In genomic region chr14:99468081-99468480, GRCh38 we compare ENCODE assay signal across 21 cellular contexts. TPM values are rescaled to one million over a fixed set of nuclear protein-coding genes. Genes with fewer than 3 reads are reported as not detected.
DNase-seq lines count a peak whose midpoint lies in the region; ATAC-seq and TF ChIP-seq lines count a peak whose summit lies in the region.
"Had no signal": no experiment of that assay in that cellular context is flagged by ENCODE, and none has a peak within 500 bp of the region (broad histone marks: within the 10 kb centered on the region; RNA-seq: fewer than 3 reads in every experiment).

No MANE protein-coding gene starts in this region.

- H3K27me3 Mint-ChIP-seq in activated naive CD8-positive, alpha-beta T cell treated with anti-CD3 and anti-CD28 coated beads, Interleukin-2, amount 10 ng/mL, durations not matched to agents 7 days and 5 days: no peaks in the 10 kb centered on the region
- H3K27me3 Mint-ChIP-seq in activated naive CD8-positive, alpha-beta T cell treated with anti-CD3 and anti-CD28 coated beads for 36 hours: no peaks in the 10 kb centered on the region
- H3K27me3 Mint-ChIP-seq in H9 (ENCODE audit: low read depth): no peaks in the 10 kb centered on the region
- no peaks in the 10 kb centered on the region for H3K27me3 Mint-ChIP-seq in brain
- H3K27me3 Mint-ChIP-seq in T-cell: no peaks in the 10 kb centered on the region
- H3K27me3 Mint-ChIP-seq: activated CD4-positive, alpha-beta T cell treated with anti-CD3 and anti-CD28 coated beads for 36 hours had no signal

- H2AFZ ChIP-seq in H9 (ENCODE audit: low read length): no peak overlapping the region
- H2AFZ ChIP-seq in trophoblast cell (ENCODE audit: insufficient read depth, low read length, poor library complexity): no peak overlapping the region

- H3K36me3 ChIP-seq in trophoblast cell (ENCODE audit: control insufficient read depth in 1 of 2, insufficient read depth in 2 of 2, low read length in 2 of 2): peaks cover 12 to 15% of the 10 kb centered on the region in 2 experiments
- peaks cover 11 to 26% (median 25%) of the 10 kb centered on the region in 4 donors for H3K36me3 ChIP-seq in stomach

- no peak overlapping the region for H3K4me3 ChIP-seq in trophoblast cell (ENCODE audit: low read depth, low read length)
- H3K4me3 ChIP-seq in stomach: no peak overlapping the region
- H3K4me3 ChIP-seq: ascending aorta, dorsolateral prefrontal cortex, lung, skin epidermis, vagina had no signal

- no peak overlapping the region for H3K9ac ChIP-seq in H9 (ENCODE audit: extremely low read depth, insufficient read length, low read length)
- no peak overlapping the region for H3K9ac ChIP-seq in trophoblast cell (ENCODE audit: low read length)

- H3K56ac ChIP-seq in H9 (ENCODE audit: insufficient read length, low read depth, low read length): no peak overlapping the region

- TF ChIP-seq CTCF in H9 (conservative IDR thresholded peaks at IDR 0.05) (no peak), brain (conservative IDR thresholded peaks at IDR 0.05) (no peak), stomach (IDR thresholded peaks at IDR 0.05) (no peak)

- H4K8ac ChIP-seq in H9 (replicated peaks; ENCODE audit: insufficient read length, low read depth, low read length) (no peak overlapping the region), trophoblast cell (ENCODE audit: low read depth, low read length) (no peak overlapping the region)

- H3K79me2 ChIP-seq in H9 (ENCODE audit: insufficient read depth, low read length) (peaks cover 35% of the 10 kb centered on the region; the same call in 1 of the 2 replicates), trophoblast cell (ENCODE audit: control insufficient read depth, insufficient read depth, low read length, poor library complexity) (peaks cover 14% of the 10 kb centered on the region)

- peak overlapping the region; percentile 17 for H3K4me3 Mint-ChIP-seq in activated naive CD8-positive, alpha-beta T cell treated with anti-CD3 and anti-CD28 coated beads, Interleukin-2, amount 10 ng/mL, durations not matched to agents 7 days and 5 days
- H3K4me3 Mint-ChIP-seq in activated naive CD8-positive, alpha-beta T cell treated with anti-CD3 and anti-CD28 coated beads for 36 hours: no peak overlapping the region
- H3K4me3 Mint-ChIP-seq in H9 (no peak overlapping the region), brain (no peak overlapping the region), T-cell (no peak overlapping the region)
- H3K4me3 Mint-ChIP-seq: activated CD4-positive, alpha-beta T cell treated with anti-CD3 and anti-CD28 coated beads for 36 hours had no signal

- H3K27me3 ChIP-seq in H9 (ENCODE audit: insufficient read depth, low read length) (no peaks in the 10 kb centered on the region), trophoblast cell (ENCODE audit: insufficient read depth, low read length) (no peaks in the 10 kb centered on the region), stomach (no peaks in the 10 kb centered on the region)
- H3K27me3 ChIP-seq: ascending aorta, dorsolateral prefrontal cortex, vagina had no signal

- H3K18ac ChIP-seq in H9 (ENCODE audit: insufficient read length, low read depth, low read length) (no peak overlapping the region), trophoblast cell (ENCODE audit: low read length) (no peak overlapping the region)

- TF ChIP-seq POLR2A in stomach (IDR thresholded peaks at IDR 0.05): no peak

- peaks cover 13% of the 10 kb centered on the region for H3K79me1 ChIP-seq in H9 (ENCODE audit: insufficient read depth, low read depth, low read length, poor library complexity, severe bottlenecking)
- H3K79me1 ChIP-seq in trophoblast cell (ENCODE audit: low read length): no peaks in the 10 kb centered on the region

- WGBS in H9 (ENCODE audit: extremely low coverage, insufficient read length, low lambda C conversion rate): no CpG with 5 or more reads among the region's 4 CpGs
- no CpG with 5 or more reads among the region's 4 CpGs for WGBS in trophoblast cell (ENCODE audit: extremely low coverage, insufficient coverage, insufficient read length)
- 48 to 62% (median 58%) methylated on average over 4 of the region's 4 CpGs for WGBS in stomach, 5 donors

- no peak overlapping the region for H3K4ac ChIP-seq in H9 (ENCODE audit: low read depth, low read length)
- H3K4ac ChIP-seq in trophoblast cell (ENCODE audit: low read depth, low read length): peak overlapping the region; percentile 71

- H3K23me2 ChIP-seq in H9 (ENCODE audit: insufficient read length, low read depth, low read length, poor library complexity, severe bottlenecking): no peaks in the 10 kb centered on the region

- no peak overlapping the region for H2BK15ac ChIP-seq in H9 (ENCODE audit: low read depth, low read length)

- H3K36me3 Mint-ChIP-seq in activated naive CD8-positive, alpha-beta T cell treated with anti-CD3 and anti-CD28 coated beads, Interleukin-2, amount 10 ng/mL, durations not matched to agents 7 days and 5 days: peaks cover 5% of the 10 kb centered on the region
- peaks cover 6% of the 10 kb centered on the region for H3K36me3 Mint-ChIP-seq in activated naive CD8-positive, alpha-beta T cell treated with anti-CD3 and anti-CD28 coated beads for 36 hours
- peaks cover 4 to 14% (median 13%) of the 10 kb centered on the region in 3 experiments; a peak in 4 of 7 replicates for H3K36me3 Mint-ChIP-seq in H9 (ENCODE audit: insufficient read depth in 1 of 3, low read depth in 3 of 3)
- H3K36me3 Mint-ChIP-seq in brain: peaks cover 5% of the 10 kb centered on the region
- H3K36me3 Mint-ChIP-seq in T-cell: peaks cover 19% of the 10 kb centered on the region

- TF ChIP-seq EP300 in stomach (IDR thresholded peaks at IDR 0.05): no peak

- H3K14ac ChIP-seq in H9 (ENCODE audit: insufficient read depth, low read length) (no peak overlapping the region), trophoblast cell (ENCODE audit: low read length) (no peak overlapping the region)

- H3K23ac ChIP-seq in H9 (ENCODE audit: insufficient read length, low read depth, low read length) (no peak overlapping the region), trophoblast cell (ENCODE audit: low read length) (no peak overlapping the region)

- no peak for DNase-seq in activated naive CD8-positive, alpha-beta T cell treated with anti-CD3 and anti-CD28 coated beads, Interleukin-2, amount 10 ng/mL, durations not matched to agents 7 days and 5 days
- DNase-seq in activated naive CD8-positive, alpha-beta T cell treated with anti-CD3 and anti-CD28 coated beads for 36 hours: no peak
- DNase-seq in H9 (no peak), trophoblast cell (no peak), T-cell (no peak), stomach (no peak)
- DNase-seq: activated CD4-positive, alpha-beta T cell treated with anti-CD3 and anti-CD28 coated beads for 36 hours; activated naive CD4-positive, alpha-beta T cell treated with anti-CD3 and anti-CD28 coated beads, Interleukin-2, amount 50 U/mL, for 16 hours; C1 segment of cervical spinal cord; cerebellar nuclear complex; dorsolateral prefrontal cortex; KG1; NCI-H1694; NCI-H526; T-helper 2 cell had no signal

- no peak overlapping the region for H4K5ac ChIP-seq in H9 (ENCODE audit: insufficient read length, low read depth, low read length)

- no peak overlapping the region for H3K27ac ChIP-seq in H9 (ENCODE audit: insufficient read length, low read depth, low read length)
- no peak overlapping the region for H3K27ac ChIP-seq in trophoblast cell (ENCODE audit: low read depth, low read length)
- no peak overlapping the region for H3K27ac ChIP-seq in stomach
- H3K27ac ChIP-seq: ascending aorta, skin epidermis, vagina had no signal

- H3K4me2 ChIP-seq in H9 (ENCODE audit: insufficient read depth, insufficient read length, low read length) (no peak overlapping the region), trophoblast cell (ENCODE audit: low read length) (no peak overlapping the region)

- intact Hi-C loops in stomach (cut with DNase I; ENCODE audit: low total_unique reads): no loop called here

- no peak overlapping the region for H4K12ac ChIP-seq in trophoblast cell (ENCODE audit: low read depth, low read length)

- H2BK120ac ChIP-seq in H9 (ENCODE audit: low read depth, low read length, poor library complexity, severe bottlenecking) (no peak overlapping the region), trophoblast cell (ENCODE audit: insufficient read depth, low read length, poor library complexity) (no peak overlapping the region)

- H2BK5ac ChIP-seq in H9 (ENCODE audit: insufficient read length, low read length) (no peak overlapping the region), trophoblast cell (ENCODE audit: low read depth, low read length, poor library complexity) (no peak overlapping the region)

- no peaks in the 10 kb centered on the region for H4K20me1 ChIP-seq in H9 (ENCODE audit: control insufficient read depth, insufficient read depth, insufficient read length)

- POLR2A ChIA-PET in activated naive CD8-positive, alpha-beta T cell treated with anti-CD3 and anti-CD28 coated beads, Interleukin-2, amount 10 ng/mL, durations not matched to agents 7 days and 5 days (lab: Charles Lee): no interaction called here
- POLR2A ChIA-PET in T-cell (lab: Charles Lee): no interaction called here

- peak overlapping the region; percentile 28 for H3K27ac Mint-ChIP-seq in activated naive CD8-positive, alpha-beta T cell treated with anti-CD3 and anti-CD28 coated beads, Interleukin-2, amount 10 ng/mL, durations not matched to agents 7 days and 5 days
- H3K27ac Mint-ChIP-seq in activated naive CD8-positive, alpha-beta T cell treated with anti-CD3 and anti-CD28 coated beads for 36 hours: no peak overlapping the region
- 0 out of 7 replicates have a peak overlapping the region, but pooled peaks of 2 of the 3 experiments have one; percentile 13 to 57 for H3K27ac Mint-ChIP-seq in H9
- peak overlapping the region in 3 of 5 experiments; percentile 15 to 84 (median 36) for H3K27ac Mint-ChIP-seq in brain
- peak overlapping the region in 1 of 2 donors; percentile 2 for H3K27ac Mint-ChIP-seq in T-cell
- H3K27ac Mint-ChIP-seq: activated CD4-positive, alpha-beta T cell treated with anti-CD3 and anti-CD28 coated beads for 36 hours had no signal

- H4K91ac ChIP-seq in H9 (ENCODE audit: insufficient read length, low read depth, low read length) (no peak overlapping the region), trophoblast cell (ENCODE audit: low read depth, low read length) (no peak overlapping the region)

- H3K4me1 Mint-ChIP-seq in activated naive CD8-positive, alpha-beta T cell treated with anti-CD3 and anti-CD28 coated beads, Interleukin-2, amount 10 ng/mL, durations not matched to agents 7 days and 5 days: peaks cover 22% of the 10 kb centered on the region
- H3K4me1 Mint-ChIP-seq in activated naive CD8-positive, alpha-beta T cell treated with anti-CD3 and anti-CD28 coated beads for 36 hours: peaks cover 36% of the 10 kb centered on the region
- H3K4me1 Mint-ChIP-seq in H9 (peaks cover 36 to 38% of the 10 kb centered on the region in 2 experiments), brain (peaks cover 67% of the 10 kb centered on the region), T-cell (peaks cover 40 to 49% (median 44%) of the 10 kb centered on the region in 3 donors)

- CTCF ChIA-PET in T-cell (lab: Charles Lee): no interaction called here

- H3T11ph ChIP-seq in H9 (ENCODE audit: low read length): no peak overlapping the region

- H3K9me3 Mint-ChIP-seq in activated naive CD8-positive, alpha-beta T cell treated with anti-CD3 and anti-CD28 coated beads, Interleukin-2, amount 10 ng/mL, durations not matched to agents 7 days and 5 days: no peaks in the 10 kb centered on the region
- H3K9me3 Mint-ChIP-seq in activated naive CD8-positive, alpha-beta T cell treated with anti-CD3 and anti-CD28 coated beads for 36 hours: no peaks in the 10 kb centered on the region
- no peaks in the 10 kb centered on the region for H3K9me3 Mint-ChIP-seq in H9
- H3K9me3 Mint-ChIP-seq in brain: no peaks in the 10 kb centered on the region
- no peaks in the 10 kb centered on the region for H3K9me3 Mint-ChIP-seq in T-cell

- no peak overlapping the region for H2BK12ac ChIP-seq in H9 (ENCODE audit: insufficient read length, low read depth, low read length)
- no peak overlapping the region for H2BK12ac ChIP-seq in trophoblast cell (ENCODE audit: low read length)

- H2BK20ac ChIP-seq in H9 (ENCODE audit: low read depth, low read length, poor library complexity, severe bottlenecking): no peak overlapping the region

- ATAC-seq in activated naive CD8-positive, alpha-beta T cell treated with anti-CD3 and anti-CD28 coated beads, Interleukin-2, amount 10 ng/mL, durations not matched to agents 7 days and 5 days (ENCODE audit: low read depth): peak; percentile 56
- ATAC-seq in T-cell (replicated peaks in 1 of 4) (no peak), GM19351 (IDR thresholded peaks at IDR 0.05; ENCODE audit: unreplicated experiment) (no peak)
- ATAC-seq: activated CD4-positive, alpha-beta T cell treated with anti-CD3 and anti-CD28 coated beads for 36 hours had no signal

- no peak overlapping the region for H2AK5ac ChIP-seq in H9 (ENCODE audit: insufficient read length, low read length)
- H2AK5ac ChIP-seq in trophoblast cell (ENCODE audit: low read length): no peak overlapping the region

- H3K4me1 ChIP-seq in H9 (ENCODE audit: insufficient read depth, low read length): no peaks in the 10 kb centered on the region
- peaks cover 12 to 26% of the 10 kb centered on the region in 2 experiments for H3K4me1 ChIP-seq in trophoblast cell (ENCODE audit: control insufficient read depth in 1 of 2, insufficient read depth in 2 of 2, low read length in 2 of 2)
- peaks cover 11 to 27% (median 17%) of the 10 kb centered on the region in 4 donors for H3K4me1 ChIP-seq in stomach
- H3K4me1 ChIP-seq: ascending aorta had no signal

- H3K9me3 ChIP-seq in H9 (ENCODE audit: control insufficient read depth, low read depth, low read length) (no peaks in the 10 kb centered on the region), trophoblast cell (ENCODE audit: insufficient read depth, low read depth, low read length) (peaks cover 2% of the 10 kb centered on the region), stomach (no peaks in the 10 kb centered on the region)
- H3K9me3 ChIP-seq: ascending aorta, vagina had no signal

RNA-seq across cellular contexts. Expression of gene SETD3, which starts 12.6 kb away (rescaled TPM):
- 10 to 100 TPM; 61.9 to 64.4 TPM for total RNA-seq in activated naive CD8-positive, alpha-beta T cell treated with anti-CD3 and anti-CD28 coated beads, Interleukin-2, amount 10 ng/mL, durations not matched to agents 7 days and 5 days
- total RNA-seq in activated naive CD8-positive, alpha-beta T cell treated with anti-CD3 and anti-CD28 coated beads for 36 hours: 10 to 100 TPM; 52.6 to 54.5 TPM
- total RNA-seq in H9 (2021) (53.7 and 56.7 TPM in 2 replicates), T-cell (10 to 100 TPM; 47.7 to 64.6 (median 52.4) TPM), stomach (100 to 1,000 TPM in 1 of 5 donors, 10 to 100 TPM in 4; 30.4 to 119 (median 51.4) TPM)
- polyA plus RNA-seq in brain (ENCODE audit: insufficient read depth, low read depth, low replicate concordance) (41.2 TPM), stomach (10 to 100 TPM; 24.1 to 51.6 (median 29.9) TPM)
- polyA plus RNA-seq in trophoblast cell (2013): 81.6 and 81.8 TPM in 2 replicates

RNA-seq across cellular contexts. Expression of gene CCNK, which starts 13.1 kb away (rescaled TPM):
- total RNA-seq in activated naive CD8-positive, alpha-beta T cell treated with anti-CD3 and anti-CD28 coated beads, Interleukin-2, amount 10 ng/mL, durations not matched to agents 7 days and 5 days: 10 to 100 TPM; 88.4 to 90.4 TPM
- 100 to 1,000 TPM; 103 to 108 TPM for total RNA-seq in activated naive CD8-positive, alpha-beta T cell treated with anti-CD3 and anti-CD28 coated beads for 36 hours
- 76.9 and 80.1 TPM in 2 replicates for total RNA-seq in H9 (2021)
- polyA plus RNA-seq in brain (ENCODE audit: insufficient read depth, low read depth, low replicate concordance): 48.7 TPM
- 105 TPM in 2 replicates for polyA plus RNA-seq in trophoblast cell (2013)
- 100 to 1,000 TPM in 2 of 5 donors, 10 to 100 TPM in 3; 61.8 to 138 (median 74.6) TPM for total RNA-seq in T-cell
- 10 to 100 TPM in 3 of 5 donors, 1 to 10 TPM in 2; 2.3 to 48.3 (median 11.7) TPM for total RNA-seq in stomach
- polyA plus RNA-seq in stomach: 10 to 100 TPM in 2 of 3 donors, 1 to 10 TPM in 1; 9.5 to 16.6 (median 11.0) TPM
